ENCODE assay signal across 7 cellular contexts in genomic region chr4:22410645-22411247, GRCh38.
A peak's percentile ranks its signal among the peaks of the same experiment; 100 is the strongest.
DNase-seq lines count a peak whose midpoint lies in the region; ATAC-seq, FAIRE-seq and TF ChIP-seq lines count a peak whose summit lies in the region.

No MANE protein-coding gene starts in this region.

- H3K4me3 ChIP-seq in coronary artery: no peak overlapping the region
- no peak overlapping the region for H3K4me3 ChIP-seq in psoas muscle

- peaks cover 2 to 18% of the 10 kb centered on the region in 2 donors for H3K36me3 ChIP-seq in psoas muscle (ENCODE audit: insufficient read depth in 1 of 2, low read depth in 1 of 2)

- 82 to 86% (median 84%) methylated on average over 1 of the region's 1 CpG for WGBS in psoas muscle, 3 donors

- H3K4me1 ChIP-seq in psoas muscle: no peaks in the 10 kb centered on the region

- no peak for TF ChIP-seq POLR2A in H54 (IDR thresholded peaks at IDR 0.05; ENCODE audit: low read depth, low read length)

- ATAC-seq in psoas muscle: peak in 1 of 4 donors; percentile 61
- ATAC-seq in GM18520 (IDR thresholded peaks at IDR 0.05; ENCODE audit: unreplicated experiment): no peak

- peak; percentile 46 for TF ChIP-seq CTCF in GM10266 (IDR thresholded peaks at IDR 0.05; ENCODE audit: control insufficient read depth, insufficient read depth, low read depth, missing control alignments)
- TF ChIP-seq CTCF in coronary artery (IDR thresholded peaks at IDR 0.05): peak; percentile 17
- peak; percentile 63 for TF ChIP-seq CTCF in psoas muscle (IDR thresholded peaks at IDR 0.05)

- FAIRE-seq in H54 (lab: Jason Lieb, UNC): no peak

- no peak overlapping the region for H3K27ac ChIP-seq in coronary artery
- H3K27ac ChIP-seq in psoas muscle: no peak overlapping the region
- H3K27ac ChIP-seq in caudate nucleus (ENCODE audit: low read depth, low read length): no peak overlapping the region

- intact Hi-C loops in psoas muscle (cut with DNase I): loop anchor here in 1 of 2 donors (2.0 kb wide), 1 partner anchor 198 kb away; no protein-coding TSS in a partner anchor

- H3K27me3 ChIP-seq in psoas muscle (ENCODE audit: insufficient read depth in 3 of 3, low read length in 2 of 3): no peaks in the 10 kb centered on the region

- DNase-seq in GM10266 (ENCODE audit: extremely low spot score): no peak
- peak; percentile 3 for DNase-seq in NCI-H146 treated with DMSO at 0.1 percent for 48 hours (lab: John Stamatoyannopoulos, UW; ENCODE audit: unreplicated experiment)
- no peak for DNase-seq in coronary artery (ENCODE audit: low spot score)
- no peak for DNase-seq in psoas muscle
- no peak for DNase-seq in H54 (ENCODE audit: insufficient read length, low spot score)
- no peak for DNase-seq in caudate nucleus (lab: John Stamatoyannopoulos, UW)

- H3K9me3 ChIP-seq in psoas muscle: no peaks in the 10 kb centered on the region
